Comparison of ENCODE assay signal across 14 cellular contexts in the genomic region with DNA sequence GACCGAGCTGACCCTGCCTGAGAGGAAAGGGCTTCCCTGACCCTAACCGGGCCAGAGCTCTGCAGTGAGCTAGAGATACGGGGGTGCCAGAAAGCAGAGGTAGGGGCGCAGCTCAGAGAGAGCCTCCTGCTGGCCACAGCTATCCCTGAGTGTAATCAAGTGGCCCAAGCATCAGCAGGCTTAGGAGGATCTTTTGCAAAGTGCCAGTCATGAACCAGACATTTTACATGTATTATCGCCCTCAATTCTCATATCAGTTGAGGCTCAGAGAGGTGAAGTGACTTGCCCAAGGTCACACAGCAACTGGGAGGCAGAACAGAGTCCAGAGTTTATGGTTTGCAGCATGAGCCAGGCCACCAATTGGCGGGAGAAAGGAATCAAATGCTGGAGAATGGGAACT. TPM values are rescaled to one million over a fixed set of nuclear protein-coding genes. Genes with fewer than 3 reads are reported as not detected.
DNase-seq lines count a peak whose midpoint lies in the region; ATAC-seq, FAIRE-seq and TF ChIP-seq lines count a peak whose summit lies in the region.
"Had no signal": no experiment of that assay in that cellular context is flagged by ENCODE, and none has a peak within 500 bp of the region (broad histone marks: within the 10 kb centered on the region; RNA-seq: fewer than 3 reads in every experiment).

No MANE protein-coding gene starts in this region.

- WGBS in HepG2 (ENCODE audit: low lambda C conversion rate), result 83% methylated on average over 6 of the region's 6 CpGs
- 58% methylated on average over 5 of the region's 6 CpGs for WGBS in right lobe of liver (ENCODE audit: insufficient coverage, low coverage, low lambda C conversion rate, missing lambda C conversion rate)

- H2AFZ ChIP-seq in HepG2 (ENCODE audit: low read length) (no peak overlapping the region), keratinocyte (ENCODE audit: control insufficient read depth, low read length) (no peak overlapping the region)

- POLR2A ChIA-PET in HepG2 (lab: Yijun Ruan, JAX), result interaction anchor here (1.1 to 2.5 kb wide), 3 partner anchors 9 to 25 kb away, joined by 3 to 8 read pairs (median 4); no protein-coding TSS in a partner anchor

- H3K4me3 ChIP-seq in HepG2 (replicated peaks in 1 of 3; ENCODE audit: insufficient read depth in 1 of 3, low read depth in 2 of 3, low read length in 3 of 3), result no peak overlapping the region
- no peak overlapping the region for H3K4me3 ChIP-seq in right lobe of liver
- no peak overlapping the region for H3K4me3 ChIP-seq in ascending aorta
- H3K4me3 ChIP-seq in keratinocyte (ENCODE audit: control insufficient read depth in 2 of 3, extremely low read depth in 1 of 3, insufficient read depth in 2 of 3, low read depth in 1 of 3, low read length in 3 of 3), result no peak overlapping the region
- H3K4me3 ChIP-seq in upper lobe of right lung, result no peak overlapping the region
- no peak overlapping the region for H3K4me3 ChIP-seq in effector memory CD4-positive, alpha-beta T cell (ENCODE audit: insufficient read depth, low read depth, low read length, poor library complexity, severe bottlenecking)
- H3K4me3 ChIP-seq: adrenal gland, lung had no signal

- dilution Hi-C loops in keratinocyte (cut with MboI; ENCODE audit: extremely low pct_ligation_motif_present, low sequenced_read_pairs), result no loop called here

- DNase-seq in HepG2 (ENCODE audit: low spot score), result no peak
- no peak for DNase-seq in right lobe of liver
- DNase-seq in ascending aorta (ENCODE audit: low spot score in 2 of 2), result no peak
- no peak for DNase-seq in keratinocyte (ENCODE audit: low read depth, low spot score)
- no peak for DNase-seq in upper lobe of right lung
- DNase-seq in activated effector memory CD4-positive, alpha-beta T cell treated with Interleukin-2 at 50 U/mL for 16 hours, result no peak
- no peak for DNase-seq in effector memory CD4-positive, alpha-beta T cell
- DNase-seq: activated CD4-positive, alpha-beta T cell treated with anti-CD3 and anti-CD28 coated beads for 36 hours; adrenal gland; retina; SHP77 treated with DMSO at 0.1 percent for 48 hours had no signal

- H3K9me1 ChIP-seq in keratinocyte (ENCODE audit: control insufficient read depth, extremely low read depth, insufficient read depth, low read length), result no peaks in the 10 kb centered on the region

- ATAC-seq in HepG2 (no peak), right lobe of liver (no peak), upper lobe of right lung (no peak), HG02759 (IDR thresholded peaks at IDR 0.05; ENCODE audit: unreplicated experiment) (no peak)
- ATAC-seq: activated CD4-positive, alpha-beta T cell treated with anti-CD3 and anti-CD28 coated beads for 36 hours had no signal

- H3K9ac ChIP-seq in HepG2 (ENCODE audit: insufficient read depth, low read depth, low read length) (no peak overlapping the region), keratinocyte (ENCODE audit: control insufficient read depth, extremely low read depth, insufficient read depth, low read length) (no peak overlapping the region)

- TF ChIP-seq CTCF in HepG2 (CRISPR knock-in tag; IDR thresholded peaks at IDR 0.05), result peak; percentile 29; the same call in 1 of the 2 replicates
- TF ChIP-seq CTCF in right lobe of liver (IDR thresholded peaks at IDR 0.05), result no peak
- no peak for TF ChIP-seq CTCF in ascending aorta (IDR thresholded peaks at IDR 0.05)
- peak; percentile 22 to 36 (median 34) for TF ChIP-seq CTCF in keratinocyte (optimal IDR thresholded peaks at IDR 0.05 in 1 of 3, IDR thresholded peaks at IDR 0.05 in 1 of 3, conservative IDR thresholded peaks at IDR 0.05 in 1 of 3; ENCODE audit: extremely low read depth in 1 of 3, insufficient read depth in 2 of 3, low read length in 3 of 3)
- peak; percentile 14 for TF ChIP-seq CTCF in upper lobe of right lung (IDR thresholded peaks at IDR 0.05)

- BruUV-seq in HepG2 (replicated peaks; lab: Mats Ljungman, UMichigan), result no TSS peak

- intact Hi-C loops in HepG2 (cut with micrococcal nuclease; ENCODE audit: unreplicated experiment), result no loop called here
- intact Hi-C loops in right lobe of liver (cut with DNase I), result no loop called here
- intact Hi-C loops in ascending aorta (cut with DNase I), result loop anchor here (10.0 kb wide), 2 partner anchors 448 to 1662 kb away; no protein-coding TSS in a partner anchor
- intact Hi-C loops in upper lobe of right lung (cut with DNase I), result no loop called here

- CTCF ChIA-PET in HepG2 (lab: Yijun Ruan, JAX; ENCODE audit: low intra/inter-chr PET ratio, low total read pairs), result interaction anchor here (1.8 kb wide), 1 partner anchor 22 kb away, joined by 10 read pairs; no protein-coding TSS in a partner anchor

- peak; percentile 47 for FAIRE-seq in HepG2 (lab: Jason Lieb, UNC)
- no peak for FAIRE-seq in keratinocyte (lab: Jason Lieb, UNC)
- FAIRE-seq: frontal cortex had no signal

- H3K4me1 ChIP-seq in HepG2 (ENCODE audit: insufficient read depth, low read length) (peaks cover 87% of the 10 kb centered on the region), right lobe of liver (peaks cover 0 to 5% (median under 1%) of the 10 kb centered on the region in 4 donors), ascending aorta (peaks cover 15 to 54% of the 10 kb centered on the region in 2 donors), keratinocyte (ENCODE audit: control insufficient read depth, extremely low read depth, insufficient read depth, low read length) (peaks cover 9% of the 10 kb centered on the region), upper lobe of right lung (peaks cover 27% of the 10 kb centered on the region)
- H3K4me1 ChIP-seq in effector memory CD4-positive, alpha-beta T cell (ENCODE audit: control insufficient read depth, insufficient read depth, low read length, poor library complexity, severe bottlenecking), result peaks cover 6% of the 10 kb centered on the region

- no peaks in the 10 kb centered on the region for H3K79me2 ChIP-seq in HepG2 (ENCODE audit: insufficient read depth, low read length)
- no peaks in the 10 kb centered on the region for H3K79me2 ChIP-seq in keratinocyte (ENCODE audit: control insufficient read depth, insufficient read depth, low read length)

- H3K9me3 ChIP-seq in HepG2 (ENCODE audit: low read length) (no peaks in the 10 kb centered on the region), right lobe of liver (no peaks in the 10 kb centered on the region), ascending aorta (no peaks in the 10 kb centered on the region), keratinocyte (ENCODE audit: control insufficient read depth, low read depth, low read length) (no peaks in the 10 kb centered on the region), upper lobe of right lung (no peaks in the 10 kb centered on the region)
- no peaks in the 10 kb centered on the region for H3K9me3 ChIP-seq in effector memory CD4-positive, alpha-beta T cell (ENCODE audit: control insufficient read depth, low read length)
- H3K9me3 ChIP-seq: adrenal gland had no signal

- no peak; the same call in 1 of the 2 replicates for TF ChIP-seq RAD21 in HepG2 (CRISPR knock-in tag; IDR thresholded peaks at IDR 0.05)

- no peak for TF ChIP-seq EP300 in HepG2 (IDR thresholded peaks at IDR 0.05; ENCODE audit: low read depth in 2 of 2, low read length in 2 of 2)
- TF ChIP-seq EP300 in HepG2 (CRISPR knock-in tag; IDR thresholded peaks at IDR 0.05; ENCODE audit: borderline replicate concordance), result no peak

- H3K27me3 ChIP-seq in HepG2 (ENCODE audit: control insufficient read depth in 1 of 2, insufficient read depth in 2 of 2, low read length in 2 of 2) (no peaks in the 10 kb centered on the region; a peak in 1 of 5 replicates), right lobe of liver (peaks cover 0 to 9% of the 10 kb centered on the region in 2 donors), ascending aorta (no peaks in the 10 kb centered on the region), keratinocyte (ENCODE audit: control insufficient read depth, extremely low read depth, insufficient read depth, low read length) (peaks cover 13% of the 10 kb centered on the region), upper lobe of right lung (no peaks in the 10 kb centered on the region)
- H3K27me3 ChIP-seq in effector memory CD4-positive, alpha-beta T cell (replicated peaks; ENCODE audit: control insufficient read depth, insufficient read depth, low read length, poor library complexity, severe bottlenecking), result no peaks in the 10 kb centered on the region
- H3K27me3 ChIP-seq: adrenal gland had no signal

- H3K27ac ChIP-seq in HepG2 (ENCODE audit: extremely low read length, insufficient read depth, low read length), result no peak overlapping the region
- H3K27ac ChIP-seq in right lobe of liver, result no peak overlapping the region
- peak overlapping the region; percentile 92 for H3K27ac ChIP-seq in ascending aorta
- H3K27ac ChIP-seq in keratinocyte (ENCODE audit: control insufficient read depth, insufficient read depth, low read length), result no peak overlapping the region
- peak overlapping the region; percentile 0 for H3K27ac ChIP-seq in upper lobe of right lung
- no peak overlapping the region for H3K27ac ChIP-seq in effector memory CD4-positive, alpha-beta T cell (ENCODE audit: insufficient read depth, low read length, poor library complexity, severe bottlenecking)

- no peak for TF ChIP-seq POLR2A in HepG2 (IDR thresholded peaks at IDR 0.05; ENCODE audit: insufficient read depth in 1 of 2, low read depth in 2 of 2, low read length in 2 of 2)
- TF ChIP-seq POLR2A in right lobe of liver (IDR thresholded peaks at IDR 0.05), result no peak

- H3K36me3 ChIP-seq in HepG2 (replicated peaks in 1 of 2; ENCODE audit: control insufficient read depth in 1 of 2, insufficient read depth in 2 of 2, low read length in 2 of 2) (no peaks in the 10 kb centered on the region), right lobe of liver (no peaks in the 10 kb centered on the region), ascending aorta (no peaks in the 10 kb centered on the region), keratinocyte (ENCODE audit: control insufficient read depth in 2 of 2, extremely low read depth in 1 of 2, insufficient read depth in 2 of 2, low read length in 2 of 2) (no peaks in the 10 kb centered on the region), upper lobe of right lung (no peaks in the 10 kb centered on the region)
- H3K36me3 ChIP-seq in effector memory CD4-positive, alpha-beta T cell (ENCODE audit: control insufficient read depth, insufficient read depth, low read length), result no peaks in the 10 kb centered on the region
- H3K36me3 ChIP-seq: adrenal gland had no signal

- H4K20me1 ChIP-seq in HepG2 (ENCODE audit: insufficient read depth, low read length) (no peaks in the 10 kb centered on the region), keratinocyte (ENCODE audit: control insufficient read depth, extremely low read depth, insufficient read depth, low read length) (no peaks in the 10 kb centered on the region)

- no peak overlapping the region for H3K4me2 ChIP-seq in HepG2 (ENCODE audit: low read depth, low read length)
- H3K4me2 ChIP-seq in keratinocyte (ENCODE audit: control insufficient read depth, extremely low read depth, insufficient read depth, low read depth, low read length), result no peak overlapping the region

- in situ Hi-C loops in HepG2 (cut with HindIII; ENCODE audit: extremely low pct_ligation_motif_present, low pct_unique_long_range_greater_than_20kb), result no loop called here

RNA-seq across cellular contexts. Expression of a gene that starts 7.0 kb away (rescaled TPM):
- total RNA-seq in HepG2 (2016; rRNA removed; fragmentation: Illumina TruSeq; extraction: Trizol) (67.8 and 115 TPM in 2 replicates), right lobe of liver (10 to 100 TPM; 12.7 to 44.6 (median 27.0) TPM), ascending aorta (1,094 TPM), upper lobe of right lung (242 TPM)
- total RNA-seq in HepG2 (2016; cell fraction: cytosol; rRNA removed; fragmentation: Illumina TruSeq; extraction: Trizol; ENCODE audit: low read depth), result 119 and 126 TPM in 2 replicates
- 65.6 and 120 TPM in 2 replicates for total RNA-seq in HepG2 (2016; cell fraction: insoluble cytoplasmic fraction; rRNA removed; fragmentation: Illumina TruSeq; extraction: Trizol)
- total RNA-seq in HepG2 (2016; cell fraction: membrane; rRNA removed; fragmentation: Illumina TruSeq; extraction: Trizol), result 79.8 and 82.4 TPM in 2 replicates
- total RNA-seq in HepG2 (2016; cell fraction: nucleus; rRNA removed; fragmentation: Illumina TruSeq; extraction: Trizol), result 82.3 and 85.6 TPM in 2 replicates
- polyA plus RNA-seq in HepG2 (2011; rRNA removed) (34.9 and 64.8 TPM in 2 replicates), keratinocyte (12.7 to 62.4 TPM (median 38.0 TPM) in 3 replicates)
- polyA plus RNA-seq in HepG2 (2011; cell fraction: cytosol; rRNA removed), result 40.3 and 106 TPM in 2 replicates
- 50.4 and 124 TPM in 2 replicates for polyA plus RNA-seq in HepG2 (2011; cell fraction: nucleus; rRNA removed)
- polyA plus RNA-seq in HepG2 (2012), result 19.1 and 19.4 TPM in 2 replicates
- polyA plus RNA-seq in HepG2 (2016; cell fraction: cytosol; fragmentation: Illumina TruSeq; extraction: Trizol; ENCODE audit: low read depth), result 19.4 and 20.9 TPM in 2 replicates
- polyA plus RNA-seq in HepG2 (2016; cell fraction: insoluble cytoplasmic fraction; fragmentation: Illumina TruSeq; extraction: Trizol; ENCODE audit: low read depth), result 67.3 and 67.6 TPM in 2 replicates
- polyA plus RNA-seq in HepG2 (2016; cell fraction: membrane; fragmentation: Illumina TruSeq; extraction: Trizol; ENCODE audit: low read depth), result 27.8 and 28.9 TPM in 2 replicates
- 106 and 110 TPM in 2 replicates for polyA plus RNA-seq in HepG2 (2016; cell fraction: nucleus; fragmentation: Illumina TruSeq; extraction: Trizol; ENCODE audit: insufficient read depth, low read depth)
- polyA minus RNA-seq in HepG2 (2011; rRNA and poly(A)+ RNA removed; ENCODE audit: low replicate concordance), result 66.2 and 315 TPM in 2 replicates
- 18.4 and 43.5 TPM in 2 replicates for polyA minus RNA-seq in HepG2 (2011; cell fraction: cytosol; rRNA and poly(A)+ RNA removed)
- 53.5 and 115 TPM in 2 replicates for polyA minus RNA-seq in HepG2 (2011; cell fraction: nucleus; rRNA and poly(A)+ RNA removed)
- 81.8 TPM for polyA plus RNA-seq in keratinocyte (2011; ENCODE audit: low read depth)
- polyA plus RNA-seq in keratinocyte (2011; cell fraction: cytosol; rRNA removed), result 40.0 and 63.5 TPM in 2 replicates
- polyA plus RNA-seq in keratinocyte (2011; cell fraction: nucleus; rRNA removed), result 90.9 and 100.0 TPM in 2 replicates
- polyA plus RNA-seq in keratinocyte (2012; ENCODE audit: low replicate concordance), result 15.2 and 117 TPM in 2 replicates
- polyA minus RNA-seq in keratinocyte, result 16.4 to 32.4 TPM (median 23.3 TPM) in 3 replicates
- 81.9 TPM for polyA minus RNA-seq in keratinocyte (2011; cell fraction: cytosol; rRNA and poly(A)+ RNA removed)
- 41.0 and 43.1 TPM in 2 replicates for polyA minus RNA-seq in keratinocyte (2011; cell fraction: nucleus; rRNA and poly(A)+ RNA removed)

RNA-seq across cellular contexts. Expression of a gene that starts 35.3 kb away (rescaled TPM):
- total RNA-seq in HepG2 (2016; rRNA removed; fragmentation: Illumina TruSeq; extraction: Trizol) (5.7 and 6.6 TPM in 2 replicates), right lobe of liver (1 to 10 TPM in 1 of 6 experiments, under 1 TPM in 5; 0.18 to 1.2 (median 0.70) TPM), ascending aorta (not detected), upper lobe of right lung (0.32 TPM)
- total RNA-seq in HepG2 (2016; cell fraction: cytosol; rRNA removed; fragmentation: Illumina TruSeq; extraction: Trizol; ENCODE audit: low read depth), result 1.1 and 1.3 TPM in 2 replicates
- total RNA-seq in HepG2 (2016; cell fraction: insoluble cytoplasmic fraction; rRNA removed; fragmentation: Illumina TruSeq; extraction: Trizol), result 4.9 and 6.0 TPM in 2 replicates
- total RNA-seq in HepG2 (2016; cell fraction: membrane; rRNA removed; fragmentation: Illumina TruSeq; extraction: Trizol), result 2.6 TPM in 2 replicates
- total RNA-seq in HepG2 (2016; cell fraction: nucleus; rRNA removed; fragmentation: Illumina TruSeq; extraction: Trizol), result 5.1 and 7.1 TPM in 2 replicates
- polyA plus RNA-seq in HepG2 (2011; rRNA removed) (0.50 and 0.65 TPM in 2 replicates), keratinocyte (0.05 to 0.12 TPM (median 0.06 TPM) in 3 replicates)
- polyA plus RNA-seq in HepG2 (2011; cell fraction: cytosol; rRNA removed), result 0.29 and 0.35 TPM in 2 replicates
- 1.9 TPM in 2 replicates for polyA plus RNA-seq in HepG2 (2011; cell fraction: nucleus; rRNA removed)
- polyA plus RNA-seq in HepG2 (2012), result 0.63 and 1.4 TPM in 2 replicates
- polyA plus RNA-seq in HepG2 (2016; cell fraction: cytosol; fragmentation: Illumina TruSeq; extraction: Trizol; ENCODE audit: low read depth), result 0.24 and 0.26 TPM in 2 replicates
- polyA plus RNA-seq in HepG2 (2016; cell fraction: insoluble cytoplasmic fraction; fragmentation: Illumina TruSeq; extraction: Trizol; ENCODE audit: low read depth), result 3.4 and 4.2 TPM in 2 replicates
- polyA plus RNA-seq in HepG2 (2016; cell fraction: membrane; fragmentation: Illumina TruSeq; extraction: Trizol; ENCODE audit: low read depth), result 0.62 and 0.69 TPM in 2 replicates
- 12.8 and 14.2 TPM in 2 replicates for polyA plus RNA-seq in HepG2 (2016; cell fraction: nucleus; fragmentation: Illumina TruSeq; extraction: Trizol; ENCODE audit: insufficient read depth, low read depth)
- 1.8 and 19.5 TPM in 2 replicates for polyA minus RNA-seq in HepG2 (2011; rRNA and poly(A)+ RNA removed; ENCODE audit: low replicate concordance)
- polyA minus RNA-seq in HepG2 (2011; cell fraction: cytosol; rRNA and poly(A)+ RNA removed), result 0.79 and 1.1 TPM in 2 replicates
- polyA minus RNA-seq in HepG2 (2011; cell fraction: nucleus; rRNA and poly(A)+ RNA removed), result 0.87 and 1.3 TPM in 2 replicates
- 0.10 TPM for polyA plus RNA-seq in keratinocyte (2011; ENCODE audit: low read depth)
- polyA plus RNA-seq in keratinocyte (2011; cell fraction: cytosol; rRNA removed), result 0.03 and 0.06 TPM in 2 replicates
- polyA plus RNA-seq in keratinocyte (2011; cell fraction: nucleus; rRNA removed), result 0.13 TPM in 2 replicates
- 0.20 and 0.23 TPM in 2 replicates for polyA plus RNA-seq in keratinocyte (2012; ENCODE audit: low replicate concordance)
- polyA minus RNA-seq in keratinocyte, result 0.10 to 1.4 TPM (median 0.20 TPM) in 3 replicates
- polyA minus RNA-seq in keratinocyte (2011; cell fraction: cytosol; rRNA and poly(A)+ RNA removed), result 0.77 TPM
- 0.11 and 0.16 TPM in 2 replicates for polyA minus RNA-seq in keratinocyte (2011; cell fraction: nucleus; rRNA and poly(A)+ RNA removed)

Comparison
In these comparisons a context has a peak if more than half of its experiments do, and no peak if none do; other contexts are left out.
1. CTCF ChIP-seq: peak in HepG2 (single experiment), keratinocyte (3 of 3) and upper lobe of right lung (single experiment); none in right lobe of liver (0 of 4) and ascending aorta (0 of 3).
2. H3K27ac ChIP-seq: peak in ascending aorta (2 of 2) and upper lobe of right lung (single experiment); none in HepG2 (single experiment), right lobe of liver (0 of 3), keratinocyte (single experiment) and effector memory CD4-positive, alpha-beta T cell (single experiment).